17 cellular contexts compared by ENCODE assay signal in genomic region chr3:112769624-112770023, GRCh38.
DNase-seq lines count a peak whose midpoint lies in the region; ATAC-seq, FAIRE-seq and TF ChIP-seq lines count a peak whose summit lies in the region.
"Had no signal": no experiment of that assay in that cellular context is flagged by ENCODE, and none has a peak within 500 bp of the region (broad histone marks: within the 10 kb centered on the region; RNA-seq: fewer than 3 reads in every experiment).

No MANE protein-coding gene starts in this region.

- no peaks in the 10 kb centered on the region for H3K27me3 Mint-ChIP-seq in activated CD4-positive, alpha-beta T cell treated with anti-CD3 and anti-CD28 coated beads for 36 hours
- H3K27me3 Mint-ChIP-seq: activated naive CD8-positive, alpha-beta T cell treated with anti-CD3 and anti-CD28 coated beads, Interleukin-2, amount 10 ng/mL, durations not matched to agents 7 days and 5 days; CD4-positive, alpha-beta T cell; naive thymus-derived CD8-positive, alpha-beta T cell had no signal

- no peak overlapping the region for H3K4ac ChIP-seq in mesenchymal stem cell (ENCODE audit: low read depth in 1 of 2, low read length in 2 of 2)

- intact Hi-C loops in activated CD4-positive, alpha-beta T cell treated with anti-CD3 and anti-CD28 coated beads for 36 hours (cut with DNase I, micrococcal nuclease), result loop anchor here in 1 of 2 experiments (1.0 kb wide), 1 partner anchor 93 kb away; no protein-coding TSS in a partner anchor
- intact Hi-C loops in tibial artery (cut with DNase I; ENCODE audit: low total_unique reads), result no loop called here

- H3K4me3 Mint-ChIP-seq in activated CD4-positive, alpha-beta T cell treated with anti-CD3 and anti-CD28 coated beads for 36 hours, result no peak overlapping the region
- H3K4me3 Mint-ChIP-seq: activated naive CD8-positive, alpha-beta T cell treated with anti-CD3 and anti-CD28 coated beads, Interleukin-2, amount 10 ng/mL, durations not matched to agents 7 days and 5 days; CD4-positive, alpha-beta T cell; naive thymus-derived CD8-positive, alpha-beta T cell had no signal

- no peak overlapping the region for H2AFZ ChIP-seq in mesenchymal stem cell (ENCODE audit: low read depth, low read length)

- no peak overlapping the region for H2BK5ac ChIP-seq in mesenchymal stem cell (ENCODE audit: low read depth, low read length, poor library complexity, severe bottlenecking)

- H3K79me1 ChIP-seq in mesenchymal stem cell (replicated peaks; ENCODE audit: low read length, poor library complexity, severe bottlenecking), result no peaks in the 10 kb centered on the region

- H3K27me3 ChIP-seq in bronchial epithelial cell (ENCODE audit: control insufficient read depth, insufficient read depth, low read length) (no peaks in the 10 kb centered on the region), mesenchymal stem cell (ENCODE audit: control insufficient read depth in 1 of 2, insufficient read depth in 1 of 2, low read length in 2 of 2) (no peaks in the 10 kb centered on the region), tibial artery (no peaks in the 10 kb centered on the region), gastroesophageal sphincter (no peaks in the 10 kb centered on the region)
- H3K27me3 ChIP-seq: Peyer's patch had no signal

- H2BK12ac ChIP-seq in mesenchymal stem cell (ENCODE audit: low read length in 2 of 2), result no peak overlapping the region

- no peak overlapping the region for H3K4me3 ChIP-seq in bronchial epithelial cell (ENCODE audit: low read depth, low read length)
- H3K4me3 ChIP-seq in mesenchymal stem cell (ENCODE audit: insufficient read depth in 1 of 2, low read depth in 1 of 2, low read length in 2 of 2), result no peak overlapping the region
- H3K4me3 ChIP-seq in tibial artery, result no peak overlapping the region
- no peak overlapping the region for H3K4me3 ChIP-seq in gastroesophageal sphincter
- H3K4me3 ChIP-seq: lower lobe of right lung, Peyer's patch, skin epidermis had no signal

- H4K91ac ChIP-seq in mesenchymal stem cell (ENCODE audit: low read length), result no peak overlapping the region

- H2BK15ac ChIP-seq in mesenchymal stem cell (ENCODE audit: low read depth, poor library complexity, severe bottlenecking), result no peak overlapping the region

- no peak overlapping the region for H3K14ac ChIP-seq in mesenchymal stem cell (ENCODE audit: low read length in 2 of 2)

- TF ChIP-seq CTCF in bronchial epithelial cell (IDR thresholded peaks at IDR 0.05; ENCODE audit: insufficient read depth, low read length, severe bottlenecking) (no peak), tibial artery (IDR thresholded peaks at IDR 0.05) (no peak), gastroesophageal sphincter (IDR thresholded peaks at IDR 0.05) (no peak)

- no peak for DNase-seq in activated CD4-positive, alpha-beta T cell treated with anti-CD3 and anti-CD28 coated beads for 36 hours
- no peak for DNase-seq in activated CD4-positive, alpha-beta T cell treated with anti-CD3 and anti-CD28 coated beads for 48 hours
- DNase-seq in HT1080 (ENCODE audit: low read depth) (peak; percentile 34), bronchial epithelial cell (ENCODE audit: low read depth) (peak; percentile 84), mesenchymal stem cell (no peak), tibial artery (no peak)
- DNase-seq: activated naive CD8-positive, alpha-beta T cell treated with anti-CD3 and anti-CD28 coated beads, Interleukin-2, amount 10 ng/mL, durations not matched to agents 7 days and 5 days; CD4-positive, alpha-beta T cell; effector CD8-positive, alpha-beta T cell; lower lobe of right lung; naive thymus-derived CD8-positive, alpha-beta T cell; trophoblast cell had no signal

- no peak for TF ChIP-seq EP300 in gastroesophageal sphincter (IDR thresholded peaks at IDR 0.05)

- no peak overlapping the region for H3K4me2 ChIP-seq in mesenchymal stem cell (ENCODE audit: low read length, poor library complexity, severe bottlenecking)

- FAIRE-seq in bronchial epithelial cell (lab: Jason Lieb, UNC), result no peak
- FAIRE-seq: GM19239 had no signal

- no peak overlapping the region for H3K27ac ChIP-seq in mesenchymal stem cell (ENCODE audit: low read length, poor library complexity, severe bottlenecking)
- H3K27ac ChIP-seq in tibial artery, result no peak overlapping the region
- peak overlapping the region in 1 of 4 donors; percentile 7 for H3K27ac ChIP-seq in gastroesophageal sphincter
- H3K27ac ChIP-seq: lower lobe of right lung, Peyer's patch had no signal

- TF ChIP-seq POLR2A in gastroesophageal sphincter (IDR thresholded peaks at IDR 0.05), result no peak

- peak; percentile 65 for ATAC-seq in activated CD4-positive, alpha-beta T cell treated with anti-CD3 and anti-CD28 coated beads for 36 hours
- ATAC-seq in HG03565 (IDR thresholded peaks at IDR 0.05; ENCODE audit: unreplicated experiment) (no peak), gastroesophageal sphincter (no peak)
- ATAC-seq: lower lobe of right lung; naive thymus-derived CD8-positive, alpha-beta T cell had no signal

- no peaks in the 10 kb centered on the region for H3K9me3 ChIP-seq in mesenchymal stem cell (ENCODE audit: control insufficient read depth, low read length)
- H3K9me3 ChIP-seq in tibial artery, result no peaks in the 10 kb centered on the region
- no peaks in the 10 kb centered on the region for H3K9me3 ChIP-seq in gastroesophageal sphincter
- H3K9me3 ChIP-seq: lower lobe of right lung, Peyer's patch had no signal

- H3K4me1 Mint-ChIP-seq in activated CD4-positive, alpha-beta T cell treated with anti-CD3 and anti-CD28 coated beads for 36 hours, result peaks cover 24% of the 10 kb centered on the region

- CTCF ChIA-PET in activated CD4-positive, alpha-beta T cell treated with anti-CD3 and anti-CD28 coated beads for 36 hours (lab: Charles Lee), result interaction anchor here (0.6 to 1.2 kb wide), 4 partner anchors 35 to 219 kb away, joined by 3 read pairs; no protein-coding TSS in a partner anchor

- H3K9me3 Mint-ChIP-seq in activated CD4-positive, alpha-beta T cell treated with anti-CD3 and anti-CD28 coated beads for 36 hours (ENCODE audit: low read depth), result no peaks in the 10 kb centered on the region
- H3K9me3 Mint-ChIP-seq: CD4-positive, alpha-beta T cell had no signal

- peak overlapping the region; percentile 83 for H3K9ac ChIP-seq in mesenchymal stem cell (ENCODE audit: low read length)

- H3K36me3 Mint-ChIP-seq in activated CD4-positive, alpha-beta T cell treated with anti-CD3 and anti-CD28 coated beads for 36 hours (ENCODE audit: low read depth), result no peaks in the 10 kb centered on the region
- H3K36me3 Mint-ChIP-seq: activated naive CD8-positive, alpha-beta T cell treated with anti-CD3 and anti-CD28 coated beads, Interleukin-2, amount 10 ng/mL, durations not matched to agents 7 days and 5 days; naive thymus-derived CD8-positive, alpha-beta T cell had no signal

- peak overlapping the region; percentile 74 for H3K27ac Mint-ChIP-seq in activated CD4-positive, alpha-beta T cell treated with anti-CD3 and anti-CD28 coated beads for 36 hours
- H3K27ac Mint-ChIP-seq: activated naive CD8-positive, alpha-beta T cell treated with anti-CD3 and anti-CD28 coated beads, Interleukin-2, amount 10 ng/mL, durations not matched to agents 7 days and 5 days; CD4-positive, alpha-beta T cell had no signal

- no peak overlapping the region for H2AK5ac ChIP-seq in mesenchymal stem cell (ENCODE audit: low read length, severe bottlenecking)

- H3K4me1 ChIP-seq in mesenchymal stem cell (ENCODE audit: control insufficient read depth, insufficient read depth, low read depth, low read length) (no peaks in the 10 kb centered on the region), tibial artery (peaks cover 0 to 8% (median 3%) of the 10 kb centered on the region in 4 donors), gastroesophageal sphincter (peaks cover 0 to 13% (median 0%) of the 10 kb centered on the region in 3 donors)
- H3K4me1 ChIP-seq: lower lobe of right lung had no signal

- POLR2A ChIA-PET in activated CD4-positive, alpha-beta T cell treated with anti-CD3 and anti-CD28 coated beads for 36 hours (lab: Charles Lee), result no interaction called here

- no peak overlapping the region for H3K18ac ChIP-seq in mesenchymal stem cell (ENCODE audit: low read depth in 1 of 2, low read length in 2 of 2)

- H3K23ac ChIP-seq in mesenchymal stem cell (ENCODE audit: low read length in 2 of 2), result no peak overlapping the region

- H3K36me3 ChIP-seq in bronchial epithelial cell (ENCODE audit: control insufficient read depth, insufficient read depth, low read length) (no peaks in the 10 kb centered on the region), mesenchymal stem cell (ENCODE audit: control insufficient read depth in 1 of 2, insufficient read depth in 2 of 2, low read depth in 1 of 2, low read length in 2 of 2) (no peaks in the 10 kb centered on the region), tibial artery (no peaks in the 10 kb centered on the region), gastroesophageal sphincter (no peaks in the 10 kb centered on the region)
- H3K36me3 ChIP-seq: lower lobe of right lung, Peyer's patch had no signal

- H4K8ac ChIP-seq in mesenchymal stem cell (ENCODE audit: low read length), result no peak overlapping the region

- no peak overlapping the region for H2BK120ac ChIP-seq in mesenchymal stem cell (ENCODE audit: low read depth, low read length)

Comparison
In these comparisons a context has a peak if more than half of its experiments do, and no peak if none do; other contexts are left out.
1. DNase-seq: peak in HT1080 (single experiment) and bronchial epithelial cell (single experiment); none in activated CD4-positive, alpha-beta T cell treated with anti-CD3 and anti-CD28 coated beads for 36 hours (single experiment), activated CD4-positive, alpha-beta T cell treated with anti-CD3 and anti-CD28 coated beads for 48 hours (single experiment), mesenchymal stem cell (single experiment) and tibial artery (0 of 2).